1 cellular context compared by ENCODE assay signal in the genomic region with DNA sequence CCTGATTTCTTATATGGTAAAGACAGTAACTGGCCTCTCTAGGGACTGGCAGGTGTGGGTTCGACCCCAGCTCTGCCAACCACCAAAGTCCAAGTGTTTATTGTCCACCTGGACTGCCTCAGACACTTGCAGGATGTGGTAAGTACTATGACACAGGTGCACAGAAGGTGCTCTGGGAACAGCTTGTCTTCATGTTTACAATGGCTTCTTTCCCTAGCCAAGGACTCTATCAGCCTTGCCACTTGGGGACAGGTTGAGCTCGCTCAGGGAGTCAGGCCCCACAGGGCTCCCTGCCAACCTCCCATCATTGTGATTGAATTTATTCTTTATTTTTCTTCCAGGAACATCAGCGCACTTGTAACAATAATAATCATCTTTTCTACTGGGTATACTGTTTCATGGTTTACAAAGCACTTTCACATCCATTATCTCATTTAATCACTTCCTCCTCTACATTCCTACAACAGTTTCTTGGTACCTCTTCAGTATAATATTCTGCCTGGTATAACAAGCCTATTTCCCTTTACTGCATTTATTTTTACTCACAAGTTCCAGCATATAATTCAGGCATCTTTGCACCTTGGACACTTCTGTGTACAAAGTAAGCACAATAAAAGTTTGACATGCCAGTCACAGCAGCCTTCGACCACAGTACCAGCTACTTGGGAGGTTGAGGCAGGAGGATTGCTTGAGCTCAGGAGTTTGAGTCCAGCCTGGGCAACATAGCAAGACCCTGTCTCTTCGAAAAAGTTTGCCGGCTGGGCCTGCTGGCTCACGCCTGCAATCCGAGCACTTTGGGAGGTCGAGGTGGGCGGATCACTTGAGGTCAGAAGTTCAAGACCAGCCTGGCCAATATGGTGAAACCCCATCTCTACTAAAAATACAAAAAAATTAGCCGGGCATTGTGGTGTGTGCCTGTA.
TF ChIP-seq lines count a peak whose summit lies in the region.

No MANE protein-coding gene starts in this region.

TF ChIP-seq in HepG2, 621 proteins besides CTCF, POLR2A, EP300 and RAD21:
- TF ChIP-seq ZMYM3 (CRISPR knock-in tag; IDR thresholded peaks at IDR 0.05): peak; percentile 76
- no peak for TF ChIP-seq FOXA1 (IDR thresholded peaks at IDR 0.05)
- peak; percentile 22; the same call in 1 of the 2 replicates for TF ChIP-seq FOXA1 (CRISPR knock-in tag; IDR thresholded peaks at IDR 0.05)
- no peak for TF ChIP-seq EED (CRISPR knock-in tag; IDR thresholded peaks at IDR 0.05)
- no peak for TF ChIP-seq ZEB1 (IDR thresholded peaks at IDR 0.05; ENCODE audit: insufficient replicate concordance, low read depth)
- peak; percentile 42; the same call in 1 of the 2 replicates for TF ChIP-seq FOXA3 (CRISPR knock-in tag; IDR thresholded peaks at IDR 0.05)
- no peak for TF ChIP-seq CC2D1A (CRISPR knock-in tag; IDR thresholded peaks at IDR 0.05)
- TF ChIP-seq ZNF121 (CRISPR knock-in tag; IDR thresholded peaks at IDR 0.05): peak; percentile 93
